In genomic region chr7:142797799-142798377, GRCh38 we compare ENCODE assay signal across 1 cellular context.
TF ChIP-seq lines count a peak whose summit lies in the region.

No MANE protein-coding gene starts in this region.

TF ChIP-seq in H1, 55 proteins besides CTCF, POLR2A, EP300 and RAD21:
- TF ChIP-seq BCL11A (IDR thresholded peaks at IDR 0.05; ENCODE audit: low read depth in 2 of 2, low read length in 2 of 2), result no peak
- TF ChIP-seq USF2 (IDR thresholded peaks at IDR 0.05; ENCODE audit: low read length), result no peak
- TF ChIP-seq SIX5 (IDR thresholded peaks at IDR 0.05; ENCODE audit: low read depth, low read length), result no peak
